ENCODE assay signal across 22 cellular contexts in genomic region chr12:117522559-117522958, GRCh38.
DNase-seq lines count a peak whose midpoint lies in the region; ATAC-seq and TF ChIP-seq lines count a peak whose summit lies in the region.
"Had no signal": no experiment of that assay in that cellular context is flagged by ENCODE, and none has a peak within 500 bp of the region (broad histone marks: within the 10 kb centered on the region; RNA-seq: fewer than 3 reads in every experiment).

No MANE protein-coding gene starts in this region.

- H3K9me3 Mint-ChIP-seq in immature natural killer cell, result no peaks in the 10 kb centered on the region
- H3K9me3 Mint-ChIP-seq: H9 had no signal

- H3K27ac Mint-ChIP-seq in immature natural killer cell, result no peak overlapping the region
- H3K27ac Mint-ChIP-seq: H9, HFFc6 had no signal

- 18 to 50% (median 31%) methylated on average over 1 of the region's 1 CpG for WGBS in psoas muscle, 3 donors
- no CpG with 5 or more reads among the region's 1 CpG for WGBS in trophoblast cell (ENCODE audit: extremely low coverage, insufficient coverage, insufficient read length)

- H3K23ac ChIP-seq in trophoblast cell (ENCODE audit: low read length), result no peak overlapping the region

- no peaks in the 10 kb centered on the region for H3K4me1 Mint-ChIP-seq in immature natural killer cell
- H3K4me1 Mint-ChIP-seq: CD8-positive, alpha-beta memory T cell had no signal

- ATAC-seq in psoas muscle, result peak; percentile 45 to 85 (median 72)
- ATAC-seq: PC-3 had no signal

- H3K27me3 ChIP-seq in psoas muscle (ENCODE audit: insufficient read depth in 3 of 3, low read length in 2 of 3) (no peaks in the 10 kb centered on the region), trophoblast cell (ENCODE audit: insufficient read depth, low read length) (no peaks in the 10 kb centered on the region)
- H3K27me3 ChIP-seq: BLaER1 treated with 17β-estradiol and CSF1 and Interleukin-3, amounts not matched to agents 10 nM and 100 nM had no signal

- no peaks in the 10 kb centered on the region for H3K79me1 ChIP-seq in trophoblast cell (ENCODE audit: low read length)

- H2BK5ac ChIP-seq in trophoblast cell (ENCODE audit: low read depth, low read length, poor library complexity), result no peak overlapping the region

- H3K27ac ChIP-seq in VCaP, result peak overlapping the region; percentile 94
- H3K27ac ChIP-seq in psoas muscle, result peak overlapping the region; percentile 41
- no peak overlapping the region for H3K27ac ChIP-seq in trophoblast cell (ENCODE audit: low read depth, low read length)
- H3K27ac ChIP-seq: 22Rv1; BLaER1 treated with 17β-estradiol and CSF1 and Interleukin-3, amounts not matched to agents 10 nM and 100 nM; GM23248 had no signal

- H2AK5ac ChIP-seq in trophoblast cell (ENCODE audit: low read length), result no peak overlapping the region

- no peak overlapping the region for H3K14ac ChIP-seq in trophoblast cell (ENCODE audit: low read length)

- H2BK12ac ChIP-seq in trophoblast cell (ENCODE audit: low read length), result no peak overlapping the region

- H3K27me3 Mint-ChIP-seq in immature natural killer cell (ENCODE audit: low read depth in 3 of 3), result peaks cover 0 to 2% (median 0%) of the 10 kb centered on the region in 3 donors

- H3K79me2 ChIP-seq in trophoblast cell (ENCODE audit: control insufficient read depth, insufficient read depth, low read length, poor library complexity), result no peaks in the 10 kb centered on the region

- H3K9me3 ChIP-seq in psoas muscle (no peaks in the 10 kb centered on the region), trophoblast cell (ENCODE audit: insufficient read depth, low read depth, low read length) (no peaks in the 10 kb centered on the region)
- H3K9me3 ChIP-seq: BLaER1 treated with 17β-estradiol and CSF1 and Interleukin-3, amounts not matched to agents 10 nM and 100 nM had no signal

- H3K9ac ChIP-seq in trophoblast cell (ENCODE audit: low read length), result no peak overlapping the region
- H3K9ac ChIP-seq: BLaER1 treated with 17β-estradiol and CSF1 and Interleukin-3, amounts not matched to agents 10 nM and 100 nM; GM23248 had no signal

- H3K4me2 ChIP-seq in trophoblast cell (ENCODE audit: low read length), result no peak overlapping the region
- H3K4me2 ChIP-seq: BLaER1 treated with 17β-estradiol and CSF1 and Interleukin-3, amounts not matched to agents 10 nM and 100 nM had no signal

- no peaks in the 10 kb centered on the region for H3K36me3 ChIP-seq in psoas muscle (ENCODE audit: insufficient read depth in 1 of 2, low read depth in 1 of 2)
- no peaks in the 10 kb centered on the region for H3K36me3 ChIP-seq in trophoblast cell (ENCODE audit: control insufficient read depth in 1 of 2, insufficient read depth in 2 of 2, low read length in 2 of 2)
- H3K36me3 ChIP-seq: BLaER1 treated with 17β-estradiol and CSF1 and Interleukin-3, amounts not matched to agents 10 nM and 100 nM had no signal

- H4K8ac ChIP-seq in trophoblast cell (ENCODE audit: low read depth, low read length), result no peak overlapping the region

- H3K4me3 Mint-ChIP-seq in immature natural killer cell, result no peak overlapping the region
- H3K4me3 Mint-ChIP-seq: CD8-positive, alpha-beta memory T cell; H9; HFFc6 had no signal

- intact Hi-C loops in psoas muscle (cut with DNase I), result no loop called here

- no peak overlapping the region for H2BK120ac ChIP-seq in trophoblast cell (ENCODE audit: insufficient read depth, low read length, poor library complexity)

- no peak overlapping the region for H2AFZ ChIP-seq in trophoblast cell (ENCODE audit: insufficient read depth, low read length, poor library complexity)
- H2AFZ ChIP-seq: GM23248 had no signal

- H3K4me3 ChIP-seq in psoas muscle (no peak overlapping the region), trophoblast cell (ENCODE audit: low read depth, low read length) (no peak overlapping the region)
- H3K4me3 ChIP-seq: BLaER1 treated with 17β-estradiol and CSF1 and Interleukin-3, amounts not matched to agents 10 nM and 100 nM; GM23248 had no signal

- H3K18ac ChIP-seq in trophoblast cell (ENCODE audit: low read length), result no peak overlapping the region

- no peak overlapping the region for H4K91ac ChIP-seq in trophoblast cell (ENCODE audit: low read depth, low read length)

- no peaks in the 10 kb centered on the region for H3K36me3 Mint-ChIP-seq in immature natural killer cell
- H3K36me3 Mint-ChIP-seq: CD8-positive, alpha-beta memory T cell had no signal

- no peak overlapping the region for H3K4ac ChIP-seq in trophoblast cell (ENCODE audit: low read depth, low read length)

- DNase-seq in NCI-H748 (lab: John Stamatoyannopoulos, UW; ENCODE audit: unreplicated experiment) (peak; percentile 22), NCI-H748 treated with DMSO at 0.1 percent for 48 hours (lab: John Stamatoyannopoulos, UW) (no peak), psoas muscle (no peak), retina (no peak), trophoblast cell (no peak), immature natural killer cell (no peak), iPS-NIHi7 (ENCODE audit: extremely low spot score) (no peak)
- DNase-seq: ACHN; Calu3; CD8-positive, alpha-beta memory T cell; DMS153; GM23248; H9; HFFc6; NCI-H1930; NCI-H226; PC-3; RPMI8226; SHP77 had no signal

- H4K12ac ChIP-seq in trophoblast cell (ENCODE audit: low read depth, low read length), result no peak overlapping the region

- H3K4me1 ChIP-seq in psoas muscle (peaks cover 14% of the 10 kb centered on the region), trophoblast cell (ENCODE audit: control insufficient read depth in 1 of 2, insufficient read depth in 2 of 2, low read length in 2 of 2) (no peaks in the 10 kb centered on the region)
- H3K4me1 ChIP-seq: BLaER1 treated with 17β-estradiol and CSF1 and Interleukin-3, amounts not matched to agents 10 nM and 100 nM had no signal

- TF ChIP-seq CTCF in VCaP (conservative IDR thresholded peaks at IDR 0.05) (no peak), psoas muscle (IDR thresholded peaks at IDR 0.05) (no peak)
